ENCODE assay signal across 24 cellular contexts in genomic region chr6:123439371-123439770, GRCh38.
"Had no signal": no experiment of that assay in that cellular context is flagged by ENCODE, and none has a peak within 500 bp of the region (broad histone marks: within the 10 kb centered on the region; RNA-seq: fewer than 3 reads in every experiment).

No MANE protein-coding gene starts in this region.

- H3K4me1 ChIP-seq: adrenal gland had no signal

- H3K27ac ChIP-seq: adrenal gland, SK-N-MC had no signal

- H3K4me1 Mint-ChIP-seq: activated B cell treated with CpG ODN at 0.5 μM for 24 hours; activated CD4-positive, alpha-beta T cell treated with anti-CD3 and anti-CD28 coated beads, Interleukin-2, amount 10 ng/mL, durations not matched to agents 7 days and 5 days; activated naive CD8-positive, alpha-beta T cell treated with anti-CD3 and anti-CD28 coated beads, Interleukin-2, amount 10 ng/mL, durations not matched to agents 7 days and 5 days; T-cell had no signal

- H3K27ac Mint-ChIP-seq: activated B cell treated with CpG ODN at 0.5 μM for 24 hours; activated CD4-positive, alpha-beta memory T cell treated with anti-CD3 and anti-CD28 coated beads for 36 hours; activated CD4-positive, alpha-beta T cell treated with anti-CD3 and anti-CD28 coated beads, Interleukin-2, amount 10 ng/mL, durations not matched to agents 7 days and 5 days; activated naive CD8-positive, alpha-beta T cell treated with anti-CD3 and anti-CD28 coated beads, Interleukin-2, amount 10 ng/mL, durations not matched to agents 7 days and 5 days; activated T-cell treated with anti-CD3 and anti-CD28 coated beads, Interleukin-2, amount 50 U/mL, for 72 hours; activated T-helper 2 cell treated with anti-CD3 and anti-CD28 coated beads, Interferon-gamma antibody, Interleukin-2, Interleukin-4, amounts not matched to agents 10 μg/mL and 5 μg/mL and 100 μg/mL, durations not matched to agents 14 hours and 24 hours and 36 hours; T-cell had no signal

- H3K36me3 ChIP-seq: adrenal gland, MG63 had no signal

- DNase-seq: activated B cell treated with CpG ODN at 0.5 μM for 24 hours; activated CD4-positive, alpha-beta memory T cell treated with anti-CD3 and anti-CD28 coated beads for 36 hours; activated CD4-positive, alpha-beta T cell treated with anti-CD3 and anti-CD28 coated beads, Interleukin-2, amount 10 ng/mL, durations not matched to agents 7 days and 5 days; activated CD8-positive, alpha-beta memory T cell treated with anti-CD3 and anti-CD28 coated beads, Interleukin-2, amount 50 U/mL, for 4 hours; activated naive CD4-positive, alpha-beta T cell treated with anti-CD3 and anti-CD28 coated beads, Interleukin-2, amount 50 U/mL, for 16 hours; activated naive CD8-positive, alpha-beta T cell treated with anti-CD3 and anti-CD28 coated beads, Interleukin-2, amount 10 ng/mL, durations not matched to agents 7 days and 5 days; activated T-cell treated with anti-CD3 and anti-CD28 coated beads, Interleukin-2, amount 50 U/mL, for 72 hours; adrenal gland; anterior cingulate cortex; caudate nucleus; MG63; MV-4-11; NCI-H1092 treated with DMSO at 0.1 percent for 48 hours; NCI-H1436; NCI-H187; NCI-H2081; NCI-H510A treated with DMSO at 0.1 percent for 48 hours; NCI-H69; PC-3; T-cell; T-helper 2 cell; T1000 had no signal

- H3K4me3 Mint-ChIP-seq: activated B cell treated with CpG ODN at 0.5 μM for 24 hours; activated CD4-positive, alpha-beta memory T cell treated with anti-CD3 and anti-CD28 coated beads for 36 hours; activated CD4-positive, alpha-beta T cell treated with anti-CD3 and anti-CD28 coated beads, Interleukin-2, amount 10 ng/mL, durations not matched to agents 7 days and 5 days; activated naive CD8-positive, alpha-beta T cell treated with anti-CD3 and anti-CD28 coated beads, Interleukin-2, amount 10 ng/mL, durations not matched to agents 7 days and 5 days; activated T-cell treated with anti-CD3 and anti-CD28 coated beads, Interleukin-2, amount 50 U/mL, for 72 hours; T-cell had no signal

- H3K4me3 ChIP-seq: adrenal gland, MG63, SK-N-MC had no signal

- H3K27me3 Mint-ChIP-seq: activated B cell treated with CpG ODN at 0.5 μM for 24 hours; activated CD4-positive, alpha-beta memory T cell treated with anti-CD3 and anti-CD28 coated beads for 36 hours; activated CD4-positive, alpha-beta T cell treated with anti-CD3 and anti-CD28 coated beads, Interleukin-2, amount 10 ng/mL, durations not matched to agents 7 days and 5 days; activated naive CD8-positive, alpha-beta T cell treated with anti-CD3 and anti-CD28 coated beads, Interleukin-2, amount 10 ng/mL, durations not matched to agents 7 days and 5 days; T-cell had no signal

- H3K9me3 Mint-ChIP-seq: activated B cell treated with CpG ODN at 0.5 μM for 24 hours; activated CD4-positive, alpha-beta memory T cell treated with anti-CD3 and anti-CD28 coated beads for 36 hours; activated CD4-positive, alpha-beta T cell treated with anti-CD3 and anti-CD28 coated beads, Interleukin-2, amount 10 ng/mL, durations not matched to agents 7 days and 5 days; activated naive CD8-positive, alpha-beta T cell treated with anti-CD3 and anti-CD28 coated beads, Interleukin-2, amount 10 ng/mL, durations not matched to agents 7 days and 5 days had no signal

- H3K9me3 ChIP-seq: adrenal gland, MG63 had no signal

- ATAC-seq: activated T-cell treated with anti-CD3 and anti-CD28 coated beads, Interleukin-2, amount 50 U/mL, for 72 hours; PC-3; T-cell had no signal

- H3K36me3 Mint-ChIP-seq: activated CD4-positive, alpha-beta memory T cell treated with anti-CD3 and anti-CD28 coated beads for 36 hours; activated naive CD8-positive, alpha-beta T cell treated with anti-CD3 and anti-CD28 coated beads, Interleukin-2, amount 10 ng/mL, durations not matched to agents 7 days and 5 days; T-cell had no signal

- H3K27me3 ChIP-seq: adrenal gland, MG63 had no signal
